In the genomic region with DNA sequence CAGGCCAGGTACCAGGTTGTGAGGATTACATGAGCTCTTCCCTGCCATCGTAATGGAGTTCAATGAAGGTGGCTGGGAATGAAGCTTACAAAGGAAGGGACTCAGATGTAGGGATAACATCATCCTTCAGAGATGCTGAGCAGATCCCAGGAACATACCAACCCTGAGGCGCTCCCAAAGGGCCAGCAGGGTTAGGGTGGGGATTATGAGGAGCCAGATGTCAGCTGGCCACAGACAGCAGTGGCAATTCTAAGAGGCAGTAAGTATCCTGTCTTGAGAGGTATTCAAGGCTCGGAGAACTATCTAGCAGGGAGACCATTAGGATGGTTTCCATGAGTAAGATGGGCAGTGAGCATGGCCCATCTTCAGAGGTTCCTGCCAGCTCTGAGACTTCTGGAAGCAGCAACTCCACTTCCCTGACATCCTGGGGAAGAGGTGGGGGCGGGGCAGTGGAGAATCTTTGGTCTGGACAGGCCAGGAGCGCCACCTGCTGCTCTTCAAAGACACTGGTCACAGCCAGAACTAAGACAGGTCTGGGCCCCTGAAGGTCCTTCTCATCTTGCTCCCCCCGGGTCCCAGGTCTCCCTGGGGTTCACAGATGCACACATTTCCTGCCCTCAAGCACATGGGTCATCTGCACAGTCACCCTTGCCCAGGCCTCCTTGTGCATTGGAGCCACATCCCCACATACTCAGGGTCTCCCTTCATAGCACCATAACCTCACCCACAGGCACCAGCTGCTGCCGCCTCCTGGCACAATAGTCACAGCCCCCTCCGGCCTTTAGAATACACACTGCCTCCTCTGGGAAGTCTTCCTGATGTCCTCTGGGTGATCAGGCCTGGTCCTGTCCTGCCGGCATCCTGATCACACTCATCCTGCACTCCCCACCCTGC, we compare ENCODE assay signal across 8 cellular contexts. TPM values are rescaled to one million over a fixed set of nuclear protein-coding genes. Genes with fewer than 3 reads are reported as not detected.
DNase-seq lines count a peak whose midpoint lies in the region; ATAC-seq and TF ChIP-seq lines count a peak whose summit lies in the region.

No MANE protein-coding gene starts in this region.

- H3K36me3 Mint-ChIP-seq in Calu3 (ENCODE audit: insufficient read depth, unreplicated experiment) = peaks cover 29% of the 10 kb centered on the region
- no peaks in the 10 kb centered on the region for H3K36me3 Mint-ChIP-seq in naive B cell

- peaks cover 20% of the 10 kb centered on the region for H3K4me1 Mint-ChIP-seq in Calu3 (ENCODE audit: low read depth, unreplicated experiment)
- peaks cover 27 to 34% (median 29%) of the 10 kb centered on the region in 3 donors for H3K4me1 Mint-ChIP-seq in naive B cell

- H3K9me3 Mint-ChIP-seq in Calu3 (ENCODE audit: low read depth, unreplicated experiment) (no peaks in the 10 kb centered on the region), naive B cell (peaks cover 0 to 2% (median 0%) of the 10 kb centered on the region in 7 donors)

- no peak overlapping the region for H3K4me3 Mint-ChIP-seq in Calu3 (ENCODE audit: low read depth, unreplicated experiment)
- H3K4me3 Mint-ChIP-seq in naive B cell = peak overlapping the region in 1 of 8 donors; percentile 20

- ATAC-seq in naive B cell (ENCODE audit: low read depth in 2 of 2) = peak in 1 of 2 donors; percentile 36
- no peak for ATAC-seq in HG03460 (IDR thresholded peaks at IDR 0.05; ENCODE audit: unreplicated experiment)

- DNase-seq in Calu3 (peak; percentile 86), HUDEP-2 (lab: John Stamatoyannopoulos, UW; ENCODE audit: unreplicated experiment in 76 of 76) (peak in 58 of 76 experiments; percentile 10 to 79 (median 57)), NOMO-1 treated with DMSO at 0.1 percent for 48 hours (lab: John Stamatoyannopoulos, UW; ENCODE audit: unreplicated experiment) (peak; percentile 64), activated T-cell treated with anti-CD3 and anti-CD28 coated beads for 48 hours (ENCODE audit: low read depth) (peak; percentile 53), fibroblast of gingiva (ENCODE audit: low read depth) (peak; percentile 79), naive B cell (peak; percentile 33), substantia nigra (lab: John Stamatoyannopoulos, UW) (peak in 47 of 49 donors; percentile 31 to 88 (median 75))

- BruUV-seq in Calu3 (replicated peaks; lab: Mats Ljungman, UMichigan) = no TSS peak

- intact Hi-C loops in Calu3 (cut with micrococcal nuclease; ENCODE audit: unreplicated experiment) = loop anchor here (1.0 to 5.0 kb wide), 3 partner anchors 110 to 189 kb away; partner anchors contain the start of gene MATN1

- H3K27me3 Mint-ChIP-seq in Calu3 (ENCODE audit: unreplicated experiment) = peaks cover 8% of the 10 kb centered on the region
- H3K27me3 Mint-ChIP-seq in naive B cell = peaks cover 14 to 72% (median 56%) of the 10 kb centered on the region in 3 donors

- H3K27ac Mint-ChIP-seq in Calu3 (ENCODE audit: unreplicated experiment) = no peak overlapping the region
- peak overlapping the region in 3 of 6 donors; percentile 80 to 83 (median 82) for H3K27ac Mint-ChIP-seq in naive B cell

- peak; percentile 86 for TF ChIP-seq CTCF in Calu3 (IDR thresholded peaks at IDR 0.05; ENCODE audit: unreplicated experiment)

- CTCF ChIA-PET in Calu3 (lab: Charles Lee) = interaction anchor here (0.6 to 3.9 kb wide), 8 partner anchors 14 to 192 kb away, joined by 3 to 71 read pairs (median 8); no protein-coding TSS in a partner anchor

- no peak overlapping the region for H3K27ac ChIP-seq in substantia nigra (ENCODE audit: low read depth, low read length, poor library complexity, severe bottlenecking)

RNA-seq across cellular contexts. Expression of gene SDC3, which starts 2.8 kb away (rescaled TPM):
- 15.0 and 20.5 TPM in 2 replicates for total RNA-seq in Calu3 (2022)
- polyA plus RNA-seq in naive B cell (ENCODE audit: low read depth in 6 of 6) = under 1 TPM in 1 of 6 donors, not detected in 5; 0.04 TPM

Comparison
In these comparisons a context has a peak if more than half of its experiments do, and no peak if none do; other contexts are left out.
1. DNase-seq: peak in every context shown above with its lines; median percentile 86 in Calu3; 79 in fibroblast of gingiva; 75 in substantia nigra; 64 in NOMO-1 treated with DMSO at 0.1 percent for 48 hours; 57 in HUDEP-2; 53 in activated T-cell treated with anti-CD3 and anti-CD28 coated beads for 48 hours; 33 in naive B cell.